Comparison of ENCODE assay signal across 1 cellular context in genomic region chr16:17311333-17312099, GRCh38.
TF ChIP-seq lines count a peak whose summit lies in the region.

No MANE protein-coding gene starts in this region.

TF ChIP-seq in WTC11, 78 proteins besides CTCF, POLR2A, EP300 and RAD21 (continued from another document):
- TF ChIP-seq ARID4B (CRISPR knock-in tag; IDR thresholded peaks at IDR 0.05; ENCODE audit: borderline replicate concordance) = no peak
- no peak for TF ChIP-seq MYBL2 (CRISPR knock-in tag; IDR thresholded peaks at IDR 0.05)
- no peak for TF ChIP-seq NR3C1 (CRISPR knock-in tag; conservative IDR thresholded peaks at IDR 0.05; ENCODE audit: low read depth)
- TF ChIP-seq AR (CRISPR knock-in tag; IDR thresholded peaks at IDR 0.05) = no peak
- TF ChIP-seq ZBTB21 (CRISPR knock-in tag; IDR thresholded peaks at IDR 0.05; ENCODE audit: borderline replicate concordance) = no peak
- TF ChIP-seq USF2 (CRISPR knock-in tag; IDR thresholded peaks at IDR 0.05) = no peak
- TF ChIP-seq TEAD1 (CRISPR knock-in tag; IDR thresholded peaks at IDR 0.05) = no peak
TF ChIP-seq in WTC11: peak in this region for 0.
